22 cellular contexts compared by ENCODE assay signal in genomic region chr9:134933076-134933659, GRCh38. TPM values are rescaled to one million over a fixed set of nuclear protein-coding genes. Genes with fewer than 3 reads are reported as not detected.
DNase-seq lines count a peak whose midpoint lies in the region; ATAC-seq and TF ChIP-seq lines count a peak whose summit lies in the region.
"Had no signal": no experiment of that assay in that cellular context is flagged by ENCODE, and none has a peak within 500 bp of the region (broad histone marks: within the 10 kb centered on the region; RNA-seq: fewer than 3 reads in every experiment).

No MANE protein-coding gene starts in this region.

- no peaks in the 10 kb centered on the region for H3K9me3 Mint-ChIP-seq in neural progenitor cell
- H3K9me3 Mint-ChIP-seq: CD4-positive, alpha-beta memory T cell; H9 had no signal

- H3K27me3 ChIP-seq in left ventricle myocardium inferior (ENCODE audit: low read depth) (peaks cover 57% of the 10 kb centered on the region), WERI-Rb-1 (ENCODE audit: insufficient read depth, low read depth, severe bottlenecking) (no peaks in the 10 kb centered on the region), neural progenitor cell (no peaks in the 10 kb centered on the region)

- peaks cover 47% of the 10 kb centered on the region for H3K4me1 Mint-ChIP-seq in neural progenitor cell

- H3K27ac Mint-ChIP-seq in neural progenitor cell, result peak overlapping the region; percentile 90
- H3K27ac Mint-ChIP-seq: CD4-positive, alpha-beta memory T cell had no signal

- intact Hi-C loops in Right ventricle myocardium inferior (cut with DNase I) (no loop called here), left ventricle myocardium inferior (cut with micrococcal nuclease) (no loop called here)

- no peak for TF ChIP-seq CTCF in left ventricle myocardium inferior (IDR thresholded peaks at IDR 0.05; ENCODE audit: borderline replicate concordance)
- no peak for TF ChIP-seq CTCF in GM12865 (IDR thresholded peaks at IDR 0.05; ENCODE audit: insufficient read depth, low read depth, low read length, missing control alignments)
- TF ChIP-seq CTCF in WERI-Rb-1 (IDR thresholded peaks at IDR 0.05; ENCODE audit: low read depth, low read length), result no peak
- TF ChIP-seq CTCF in neural progenitor cell (IDR thresholded peaks at IDR 0.05), result no peak

- H3K4me1 ChIP-seq in left ventricle myocardium inferior, result peaks cover 10% of the 10 kb centered on the region
- peaks cover 39% of the 10 kb centered on the region for H3K4me1 ChIP-seq in neural progenitor cell
- H3K4me1 ChIP-seq: SJSA1 had no signal

- no peak overlapping the region for H3K4me3 Mint-ChIP-seq in neural progenitor cell
- H3K4me3 Mint-ChIP-seq: CD4-positive, alpha-beta memory T cell; H9 had no signal

- DNase-seq in Right ventricle myocardium inferior (ENCODE audit: missing footprints), result peak; percentile 60
- DNase-seq in left ventricle myocardium inferior, result no peak
- no peak for DNase-seq in GM12865 (ENCODE audit: low read depth)
- no peak for DNase-seq in WERI-Rb-1
- DNase-seq in neural progenitor cell (ENCODE audit: low spot score), result no peak
- no peak for DNase-seq in NCI-H510A (lab: John Stamatoyannopoulos, UW)
- DNase-seq in mucosa of gallbladder (ENCODE audit: low spot score), result no peak
- no peak for DNase-seq in occipital lobe (lab: John Stamatoyannopoulos, UW)
- DNase-seq: 8988T; Calu3; CD4-positive, alpha-beta memory T cell; EL; H9; NCI-H1092 treated with DMSO at 0.1 percent for 48 hours; NCI-H146; NCI-H2029 treated with DMSO at 0.1 percent for 48 hours; NCI-H82; PC-9 had no signal

- no peaks in the 10 kb centered on the region for H3K9me3 ChIP-seq in left ventricle myocardium inferior (replicated peaks)
- no peaks in the 10 kb centered on the region for H3K9me3 ChIP-seq in WERI-Rb-1 (ENCODE audit: severe bottlenecking)
- H3K9me3 ChIP-seq in neural progenitor cell (ENCODE audit: low read depth), result no peaks in the 10 kb centered on the region
- H3K9me3 ChIP-seq: SJSA1 had no signal

- peak; percentile 35 for ATAC-seq in Right ventricle myocardium inferior
- ATAC-seq: K562 had no signal

- no peak overlapping the region for H2AFZ ChIP-seq in neural progenitor cell (replicated peaks)
- H2AFZ ChIP-seq: PC-9 had no signal

- no peaks in the 10 kb centered on the region for H3K79me2 ChIP-seq in neural progenitor cell (ENCODE audit: low read depth)

- H3K27ac ChIP-seq in left ventricle myocardium inferior (replicated peaks) (no peak overlapping the region), WERI-Rb-1 (peak overlapping the region; percentile 90), neural progenitor cell (no peak overlapping the region)
- H3K27ac ChIP-seq: PC-9, RWPE1, SJSA1 had no signal

- no peaks in the 10 kb centered on the region for H3K36me3 ChIP-seq in left ventricle myocardium inferior
- no peaks in the 10 kb centered on the region for H3K36me3 ChIP-seq in WERI-Rb-1
- H3K36me3 ChIP-seq in neural progenitor cell, result no peaks in the 10 kb centered on the region
- H3K36me3 ChIP-seq: SJSA1 had no signal

- peaks cover 29% of the 10 kb centered on the region for H3F3A ChIP-seq in neural progenitor cell (ENCODE audit: low read depth)

- H4K20me1 ChIP-seq in neural progenitor cell (ENCODE audit: low read depth), result no peaks in the 10 kb centered on the region

- no peak overlapping the region for H3K4me2 ChIP-seq in neural progenitor cell
- H3K4me2 ChIP-seq: PC-9 had no signal

- H3K36me3 Mint-ChIP-seq in neural progenitor cell, result peaks cover 2% of the 10 kb centered on the region
- H3K36me3 Mint-ChIP-seq: CD4-positive, alpha-beta memory T cell had no signal

- H3K4me3 ChIP-seq in left ventricle myocardium inferior (no peak overlapping the region), GM12865 (ENCODE audit: low read depth, low read length) (peak overlapping the region; percentile 21; the same call in 1 of the 2 replicates), WERI-Rb-1 (ENCODE audit: low read depth, low read length) (no peak overlapping the region), neural progenitor cell (no peak overlapping the region)
- H3K4me3 ChIP-seq: K562, PC-9, SJSA1 had no signal

- no peak overlapping the region for H3K9ac ChIP-seq in neural progenitor cell

- H3K27me3 Mint-ChIP-seq in neural progenitor cell (ENCODE audit: insufficient read depth, low read depth), result peaks cover 20% of the 10 kb centered on the region

RNA-seq across cellular contexts. Expression of gene FCN1, which starts 15.5 kb away (rescaled TPM):
- 5.7 TPM for total RNA-seq in Right ventricle myocardium inferior
- 2.9 TPM for total RNA-seq in left ventricle myocardium inferior
- total RNA-seq in neural progenitor cell (ENCODE audit: low replicate concordance), result not detected in 2 replicates
- 2.0 TPM for total RNA-seq in mucosa of gallbladder
- 1.1 TPM for total RNA-seq in occipital lobe
- total RNA-seq: Calu3, H9, K562, NCI-H460, PC-9, SJSA1 had no signal

RNA-seq across cellular contexts. Expression of gene FCN2, which starts 52.6 kb away (rescaled TPM):
- total RNA-seq in Right ventricle myocardium inferior (not detected), left ventricle myocardium inferior (not detected), neural progenitor cell (ENCODE audit: low replicate concordance) (not detected in 2 replicates), mucosa of gallbladder (2.6 TPM), occipital lobe (not detected)
- total RNA-seq: Calu3; CD4-positive, alpha-beta memory T cell; H9; K562; NCI-H460; PC-9; SJSA1 had no signal
